Comparison of ENCODE assay signal across 10 cellular contexts in the genomic region with DNA sequence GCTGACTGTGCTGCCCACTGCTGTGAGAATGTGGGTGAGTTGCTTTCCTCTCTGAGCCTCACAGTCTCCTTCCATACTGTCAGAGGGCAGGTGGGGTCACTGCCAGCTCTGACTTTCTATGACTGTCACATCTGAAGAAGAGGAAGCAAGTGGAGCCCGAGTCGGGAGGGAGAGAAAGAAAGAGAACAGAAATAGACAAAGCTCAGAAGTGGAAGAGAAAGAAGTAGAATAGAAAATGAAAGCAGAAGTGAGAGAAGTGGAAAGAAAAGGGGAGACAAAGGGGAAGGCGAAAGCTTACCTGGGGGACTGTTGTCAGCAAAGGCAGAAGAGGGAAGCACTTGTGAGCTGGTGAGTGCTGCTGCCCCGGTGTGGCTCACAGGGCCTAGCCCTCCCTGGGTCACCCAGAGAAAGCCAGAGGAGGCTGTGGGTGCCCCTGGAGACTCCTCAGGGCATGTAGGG. TPM values are rescaled to one million over a fixed set of nuclear protein-coding genes. Genes with fewer than 3 reads are reported as not detected.
DNase-seq lines count a peak whose midpoint lies in the region; ATAC-seq and TF ChIP-seq lines count a peak whose summit lies in the region.
"Had no signal": no experiment of that assay in that cellular context is flagged by ENCODE, and none has a peak within 500 bp of the region (broad histone marks: within the 10 kb centered on the region; RNA-seq: fewer than 3 reads in every experiment).

No MANE protein-coding gene starts in this region.

- DNase-seq in GDM1 (lab: John Stamatoyannopoulos, UW), result peak; percentile 42
- peak; percentile 82 for DNase-seq in SIG-M5 (lab: John Stamatoyannopoulos, UW)
- DNase-seq in mucosa of gallbladder (ENCODE audit: low spot score), result no peak
- no peak for DNase-seq in activated effector memory CD4-positive, alpha-beta T cell treated with Interleukin-2 at 50 U/mL for 16 hours
- DNase-seq in stimulated activated CD4-positive, alpha-beta T cell treated with anti-CD3 and anti-CD28 coated beads, Interleukin-4, amount 100 ng/mL, for 24 hours, result no peak
- no peak for DNase-seq in foreskin melanocyte
- DNase-seq: left cardiac atrium had no signal

- ATAC-seq in HG03045 (IDR thresholded peaks at IDR 0.05; ENCODE audit: unreplicated experiment), result peak; percentile 95

- peak; percentile 52 for TF ChIP-seq POLR2A in GM19193 (IDR thresholded peaks at IDR 0.05; ENCODE audit: extremely low read depth, insufficient read depth, insufficient read length)

RNA-seq across cellular contexts. Expression of a gene that starts 57.9 kb away (rescaled TPM):
- 2.0 TPM for total RNA-seq in mucosa of gallbladder
- total RNA-seq: G401 had no signal

Comparison
In these comparisons a context has a peak if more than half of its experiments do, and no peak if none do; other contexts are left out.
1. DNase-seq: peak in GDM1 (single experiment) and SIG-M5 (single experiment); none in mucosa of gallbladder (single experiment), activated effector memory CD4-positive, alpha-beta T cell treated with Interleukin-2 at 50 U/mL for 16 hours (single experiment), stimulated activated CD4-positive, alpha-beta T cell treated with anti-CD3 and anti-CD28 coated beads, Interleukin-4, amount 100 ng/mL, for 24 hours (single experiment) and foreskin melanocyte (single experiment).